In the genomic region with DNA sequence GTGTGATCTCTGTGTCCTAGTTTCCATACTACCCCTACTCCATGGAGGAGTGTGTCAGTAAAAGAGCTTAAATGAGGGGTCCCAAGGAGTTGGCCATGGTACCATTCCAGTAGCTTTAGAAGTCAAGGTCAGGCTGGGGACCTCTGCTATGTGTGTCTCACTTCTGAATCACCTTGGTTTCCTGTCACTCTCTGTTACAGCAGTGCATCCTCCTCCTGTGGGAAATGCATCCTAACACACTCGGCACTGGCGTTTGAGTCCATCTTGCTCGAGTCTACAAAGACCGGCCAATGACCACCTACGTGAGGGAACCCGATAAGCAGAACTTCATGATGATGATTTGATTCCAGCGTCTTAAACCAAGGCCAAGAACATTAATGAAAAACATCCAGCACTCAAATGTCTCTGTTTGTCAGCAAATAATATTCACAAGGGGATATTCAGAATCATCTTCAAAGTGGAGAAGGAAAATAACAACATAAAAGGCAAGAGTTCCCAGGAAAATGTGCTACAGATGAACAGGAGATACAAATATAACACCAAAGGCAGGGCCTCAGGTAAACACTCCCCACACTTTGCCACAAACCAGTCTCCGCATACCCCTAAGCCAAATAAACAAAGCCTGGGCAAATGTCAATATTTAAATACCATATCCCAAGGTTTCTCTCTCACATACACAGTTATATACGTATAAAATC, we compare ENCODE assay signal across 12 cellular contexts. TPM values are rescaled to one million over a fixed set of nuclear protein-coding genes. Genes with fewer than 3 reads are reported as not detected.
DNase-seq lines count a peak whose midpoint lies in the region; ATAC-seq and TF ChIP-seq lines count a peak whose summit lies in the region.
"Had no signal": no experiment of that assay in that cellular context is flagged by ENCODE, and none has a peak within 500 bp of the region (broad histone marks: within the 10 kb centered on the region; RNA-seq: fewer than 3 reads in every experiment).

No MANE protein-coding gene starts in this region.

- CTCF ChIA-PET in WTC11 (lab: Charles Lee), result no interaction called here

- POLR2A ChIA-PET in WTC11 (lab: Charles Lee), result interaction anchor here (1.0 kb wide), 1 partner anchor 9 kb away, joined by 3 read pairs; no protein-coding TSS in a partner anchor

- H3K36me3 ChIP-seq in liver (ENCODE audit: control insufficient read depth in 4 of 4, insufficient read depth in 3 of 4, low read depth in 1 of 4, low read length in 3 of 4) (no peaks in the 10 kb centered on the region), suprapubic skin (no peaks in the 10 kb centered on the region), BE2C (no peaks in the 10 kb centered on the region)

- H3K9ac ChIP-seq in liver (ENCODE audit: low read depth in 1 of 2, low read length in 2 of 2), result peak overlapping the region in 1 of 2 donors; percentile 39

- TF ChIP-seq EP300 in suprapubic skin (IDR thresholded peaks at IDR 0.05), result no peak

- H3K36me3 Mint-ChIP-seq in WTC11, result no peaks in the 10 kb centered on the region

- no peak for ATAC-seq in WTC11
- no peak for ATAC-seq in GM19328 (IDR thresholded peaks at IDR 0.05; ENCODE audit: unreplicated experiment)
- ATAC-seq: activated T-helper 17 cell treated with anti-CD3 and anti-CD28 coated beads, Interleukin-2, amount 50 U/mL, for 72 hours had no signal

- no peaks in the 10 kb centered on the region for H3K27me3 Mint-ChIP-seq in WTC11 (ENCODE audit: low read depth)
- H3K27me3 Mint-ChIP-seq: activated T-helper 17 cell treated with anti-CD3 and anti-CD28 coated beads, Interleukin-2, amount 50 U/mL, for 72 hours; central memory CD8-positive, alpha-beta T cell had no signal

- TF ChIP-seq CTCF in WTC11 (IDR thresholded peaks at IDR 0.05), result no peak
- TF ChIP-seq CTCF in liver (IDR thresholded peaks at IDR 0.05; ENCODE audit: low read depth, low read length, missing input control), result no peak
- TF ChIP-seq CTCF in suprapubic skin (IDR thresholded peaks at IDR 0.05), result no peak
- no peak for TF ChIP-seq CTCF in BE2C (IDR thresholded peaks at IDR 0.05; ENCODE audit: low read depth, low read length)

- WGBS in liver, result 82% methylated on average over 9 of the region's 9 CpGs
- WGBS in suprapubic skin, result 78% methylated on average over 9 of the region's 9 CpGs

- peak overlapping the region; percentile 79 to 89 for H3K27ac ChIP-seq in liver (ENCODE audit: low read depth in 1 of 2, low read length in 2 of 2)
- peak overlapping the region; percentile 54 for H3K27ac ChIP-seq in suprapubic skin

- H3K9me3 Mint-ChIP-seq in WTC11, result no peaks in the 10 kb centered on the region
- H3K9me3 Mint-ChIP-seq: activated T-helper 17 cell treated with anti-CD3 and anti-CD28 coated beads, Interleukin-2, amount 50 U/mL, for 72 hours; central memory CD8-positive, alpha-beta T cell had no signal

- H3K4me3 Mint-ChIP-seq in WTC11, result no peak overlapping the region
- H3K4me3 Mint-ChIP-seq: activated T-helper 17 cell treated with anti-CD3 and anti-CD28 coated beads, Interleukin-2, amount 50 U/mL, for 72 hours; central memory CD8-positive, alpha-beta T cell had no signal

- peaks cover 21 to 59% (median 50%) of the 10 kb centered on the region in 4 donors for H3K4me1 ChIP-seq in liver (ENCODE audit: control insufficient read depth in 4 of 4, insufficient read depth in 4 of 4, low read length in 3 of 4)
- peaks cover 54% of the 10 kb centered on the region for H3K4me1 ChIP-seq in suprapubic skin
- peaks cover 32% of the 10 kb centered on the region for H3K4me1 ChIP-seq in BE2C

- H3K9me3 ChIP-seq in liver (ENCODE audit: control insufficient read depth in 4 of 4, low read length in 3 of 4) (no peaks in the 10 kb centered on the region), suprapubic skin (no peaks in the 10 kb centered on the region), BE2C (no peaks in the 10 kb centered on the region)

- H3K4me1 Mint-ChIP-seq in WTC11, result peaks cover 59% of the 10 kb centered on the region

- DNase-seq in HCEC 1CT (peak; percentile 56), WTC11 (ENCODE audit: low spot score) (no peak), suprapubic skin (ENCODE audit: low spot score in 2 of 2) (no peak), BE2C (no peak), NCI-H82 (lab: John Stamatoyannopoulos, UW) (no peak)
- no peak for DNase-seq in activated T-cell treated with anti-CD3 and anti-CD28 coated beads, Interleukin-2, amount 50 U/mL, for 1 hour
- DNase-seq: DMS153, NCI-H2029 had no signal

- peak overlapping the region; percentile 69 for H3K27ac Mint-ChIP-seq in WTC11
- H3K27ac Mint-ChIP-seq: activated T-helper 17 cell treated with anti-CD3 and anti-CD28 coated beads, Interleukin-2, amount 50 U/mL, for 72 hours had no signal

- H3K4me3 ChIP-seq in liver (ENCODE audit: low read depth in 1 of 3, low read length in 3 of 3), result no peak overlapping the region
- no peak overlapping the region for H3K4me3 ChIP-seq in suprapubic skin
- H3K4me3 ChIP-seq in BE2C (ENCODE audit: low read depth, low read length), result no peak overlapping the region

- H3K27me3 ChIP-seq in liver (ENCODE audit: control insufficient read depth in 4 of 4, insufficient read depth in 4 of 4, low read length in 3 of 4) (no peaks in the 10 kb centered on the region), suprapubic skin (no peaks in the 10 kb centered on the region), BE2C (no peaks in the 10 kb centered on the region)

- TF ChIP-seq POLR2A in suprapubic skin (IDR thresholded peaks at IDR 0.05), result no peak

- TF ChIP-seq RAD21 in liver (IDR thresholded peaks at IDR 0.05), result no peak

TF ChIP-seq in WTC11, 78 proteins besides CTCF, POLR2A, EP300 and RAD21 (continues in another document):
- TF ChIP-seq, protein P1, sequence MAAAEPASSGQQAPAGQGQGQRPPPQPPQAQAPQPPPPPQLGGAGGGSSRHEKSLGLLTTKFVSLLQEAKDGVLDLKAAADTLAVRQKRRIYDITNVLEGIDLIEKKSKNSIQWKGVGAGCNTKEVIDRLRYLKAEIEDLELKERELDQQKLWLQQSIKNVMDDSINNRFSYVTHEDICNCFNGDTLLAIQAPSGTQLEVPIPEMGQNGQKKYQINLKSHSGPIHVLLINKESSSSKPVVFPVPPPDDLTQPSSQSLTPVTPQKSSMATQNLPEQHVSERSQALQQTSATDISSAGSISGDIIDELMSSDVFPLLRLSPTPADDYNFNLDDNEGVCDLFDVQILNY (CRISPR knock-in tag; IDR thresholded peaks at IDR 0.05), result no peak

TF ChIP-seq in liver, 16 proteins besides CTCF, POLR2A, EP300 and RAD21 (continues in another document):
- TF ChIP-seq HNF4A (conservative IDR thresholded peaks at IDR 0.05), result no peak
- no peak for TF ChIP-seq FOXA2 (IDR thresholded peaks at IDR 0.05)
- TF ChIP-seq HNF4G (IDR thresholded peaks at IDR 0.05), result no peak
- no peak for TF ChIP-seq NR2F2 (IDR thresholded peaks at IDR 0.05)
- TF ChIP-seq GABPA (IDR thresholded peaks at IDR 0.05 in 1 of 2, conservative IDR thresholded peaks at IDR 0.05 in 1 of 2), result no peak
- TF ChIP-seq, protein P2, sequence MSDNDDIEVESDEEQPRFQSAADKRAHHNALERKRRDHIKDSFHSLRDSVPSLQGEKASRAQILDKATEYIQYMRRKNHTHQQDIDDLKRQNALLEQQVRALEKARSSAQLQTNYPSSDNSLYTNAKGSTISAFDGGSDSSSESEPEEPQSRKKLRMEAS (IDR thresholded peaks at IDR 0.05), result no peak
- no peak for TF ChIP-seq RXRA (IDR thresholded peaks at IDR 0.05)
- TF ChIP-seq, protein P3, sequence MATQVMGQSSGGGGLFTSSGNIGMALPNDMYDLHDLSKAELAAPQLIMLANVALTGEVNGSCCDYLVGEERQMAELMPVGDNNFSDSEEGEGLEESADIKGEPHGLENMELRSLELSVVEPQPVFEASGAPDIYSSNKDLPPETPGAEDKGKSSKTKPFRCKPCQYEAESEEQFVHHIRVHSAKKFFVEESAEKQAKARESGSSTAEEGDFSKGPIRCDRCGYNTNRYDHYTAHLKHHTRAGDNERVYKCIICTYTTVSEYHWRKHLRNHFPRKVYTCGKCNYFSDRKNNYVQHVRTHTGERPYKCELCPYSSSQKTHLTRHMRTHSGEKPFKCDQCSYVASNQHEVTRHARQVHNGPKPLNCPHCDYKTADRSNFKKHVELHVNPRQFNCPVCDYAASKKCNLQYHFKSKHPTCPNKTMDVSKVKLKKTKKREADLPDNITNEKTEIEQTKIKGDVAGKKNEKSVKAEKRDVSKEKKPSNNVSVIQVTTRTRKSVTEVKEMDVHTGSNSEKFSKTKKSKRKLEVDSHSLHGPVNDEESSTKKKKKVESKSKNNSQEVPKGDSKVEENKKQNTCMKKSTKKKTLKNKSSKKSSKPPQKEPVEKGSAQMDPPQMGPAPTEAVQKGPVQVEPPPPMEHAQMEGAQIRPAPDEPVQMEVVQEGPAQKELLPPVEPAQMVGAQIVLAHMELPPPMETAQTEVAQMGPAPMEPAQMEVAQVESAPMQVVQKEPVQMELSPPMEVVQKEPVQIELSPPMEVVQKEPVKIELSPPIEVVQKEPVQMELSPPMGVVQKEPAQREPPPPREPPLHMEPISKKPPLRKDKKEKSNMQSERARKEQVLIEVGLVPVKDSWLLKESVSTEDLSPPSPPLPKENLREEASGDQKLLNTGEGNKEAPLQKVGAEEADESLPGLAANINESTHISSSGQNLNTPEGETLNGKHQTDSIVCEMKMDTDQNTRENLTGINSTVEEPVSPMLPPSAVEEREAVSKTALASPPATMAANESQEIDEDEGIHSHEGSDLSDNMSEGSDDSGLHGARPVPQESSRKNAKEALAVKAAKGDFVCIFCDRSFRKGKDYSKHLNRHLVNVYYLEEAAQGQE (IDR thresholded peaks at IDR 0.05), result no peak
- no peak for TF ChIP-seq SP1 (IDR thresholded peaks at IDR 0.05)
- TF ChIP-seq, protein P4, sequence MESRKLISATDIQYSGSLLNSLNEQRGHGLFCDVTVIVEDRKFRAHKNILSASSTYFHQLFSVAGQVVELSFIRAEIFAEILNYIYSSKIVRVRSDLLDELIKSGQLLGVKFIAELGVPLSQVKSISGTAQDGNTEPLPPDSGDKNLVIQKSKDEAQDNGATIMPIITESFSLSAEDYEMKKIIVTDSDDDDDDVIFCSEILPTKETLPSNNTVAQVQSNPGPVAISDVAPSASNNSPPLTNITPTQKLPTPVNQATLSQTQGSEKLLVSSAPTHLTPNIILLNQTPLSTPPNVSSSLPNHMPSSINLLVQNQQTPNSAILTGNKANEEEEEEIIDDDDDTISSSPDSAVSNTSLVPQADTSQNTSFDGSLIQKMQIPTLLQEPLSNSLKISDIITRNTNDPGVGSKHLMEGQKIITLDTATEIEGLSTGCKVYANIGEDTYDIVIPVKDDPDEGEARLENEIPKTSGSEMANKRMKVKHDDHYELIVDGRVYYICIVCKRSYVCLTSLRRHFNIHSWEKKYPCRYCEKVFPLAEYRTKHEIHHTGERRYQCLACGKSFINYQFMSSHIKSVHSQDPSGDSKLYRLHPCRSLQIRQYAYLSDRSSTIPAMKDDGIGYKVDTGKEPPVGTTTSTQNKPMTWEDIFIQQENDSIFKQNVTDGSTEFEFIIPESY (IDR thresholded peaks at IDR 0.05), result no peak
- TF ChIP-seq EGR1 (IDR thresholded peaks at IDR 0.05; ENCODE audit: low read depth in 2 of 2), result no peak
- no peak for TF ChIP-seq JUND (IDR thresholded peaks at IDR 0.05)

RNA-seq across cellular contexts. Expression of a gene that starts 32.4 kb away (rescaled TPM):
- total RNA-seq in WTC11 (2021) (13.4 to 14.4 TPM (median 13.5 TPM) in 3 replicates), liver (10 to 100 TPM in 1 of 2 donors, 1 to 10 TPM in 1; 8.5 to 17.5 TPM), suprapubic skin (10 to 100 TPM in 1 of 4 donors, 1 to 10 TPM in 3; 6.5 to 14.1 (median 7.2) TPM)
- polyA plus RNA-seq in liver, result 10 to 100 TPM in 1 of 2 donors, 1 to 10 TPM in 1; 7.3 to 20.3 TPM
- polyA plus RNA-seq in BE2C (2012; ENCODE audit: insufficient read depth, insufficient read length, low read depth), result 5.0 TPM
